ENCODE assay signal across 8 cellular contexts in genomic region chr10:26890956-26891355, GRCh38. TPM values are rescaled to one million over a fixed set of nuclear protein-coding genes. Genes with fewer than 3 reads are reported as not detected.
DNase-seq lines count a peak whose midpoint lies in the region; ATAC-seq, FAIRE-seq and TF ChIP-seq lines count a peak whose summit lies in the region.

No MANE protein-coding gene starts in this region.

- H3K4me2 ChIP-seq in DOHH2 (ENCODE audit: low read length): no peak overlapping the region
- no peak overlapping the region for H3K4me2 ChIP-seq in HepG2 (ENCODE audit: low read depth, low read length)

- DNase-seq in SJCRH30: peak; percentile 73 to 83
- peak; percentile 70 for DNase-seq in MCF 10A (ENCODE audit: unreplicated experiment)
- DNase-seq in HepG2 (ENCODE audit: low spot score): peak; percentile 72
- DNase-seq in RCC 7860 (ENCODE audit: low spot score): no peak

- H2AFZ ChIP-seq in HepG2 (ENCODE audit: low read length): no peak overlapping the region

- intact Hi-C loops in MCF 10A (cut with micrococcal nuclease): loop anchor here (1.0 kb wide), 1 partner anchor 469 kb away; no protein-coding TSS in a partner anchor
- intact Hi-C loops in HepG2 (cut with micrococcal nuclease; ENCODE audit: unreplicated experiment): loop anchor here (1.0 to 2.0 kb wide), 2 partner anchors 264 to 469 kb away; partner anchors contain the start of genes MASTL and YME1L1

- H3K27me3 Mint-ChIP-seq in MCF 10A (ENCODE audit: insufficient read depth, unreplicated experiment): no peaks in the 10 kb centered on the region
- H3K27me3 Mint-ChIP-seq in stimulated activated memory B cell treated with anti-CD40 and anti-IgM and Interleukin-4, amounts not matched to agents 10 μg/mL and 1 μg/mL and 100 μg/mL, for 72 hours: peaks cover 8% of the 10 kb centered on the region

- in situ Hi-C loops in HepG2 (cut with HindIII; ENCODE audit: extremely low pct_ligation_motif_present, low pct_unique_long_range_greater_than_20kb): loop anchor here (5.0 kb wide), 1 partner anchor 466 kb away; no protein-coding TSS in a partner anchor

- ATAC-seq in HepG2 (peak; percentile 82), HG03135 (IDR thresholded peaks at IDR 0.05; ENCODE audit: unreplicated experiment) (no peak)
- peak; percentile 44 for ATAC-seq in stimulated activated memory B cell treated with anti-CD40 and anti-IgM and Interleukin-4, amounts not matched to agents 10 μg/mL and 1 μg/mL and 100 μg/mL, for 72 hours

- H3K27me3 ChIP-seq in DOHH2 (ENCODE audit: control insufficient read depth, low read length) (no peaks in the 10 kb centered on the region), SJCRH30 (peaks cover 5% of the 10 kb centered on the region; the same call in 1 of the 2 replicates), HepG2 (ENCODE audit: control insufficient read depth in 1 of 2, insufficient read depth in 2 of 2, low read length in 2 of 2) (peaks cover 0 to 4% of the 10 kb centered on the region in 2 experiments; a peak in 1 of 5 replicates)

- no peak for TF ChIP-seq POLR2A in HepG2 (IDR thresholded peaks at IDR 0.05; ENCODE audit: insufficient read depth in 1 of 2, low read depth in 2 of 2, low read length in 2 of 2)

- peak; percentile 87 for TF ChIP-seq RAD21 in Ishikawa (IDR thresholded peaks at IDR 0.05; ENCODE audit: low read depth)
- peak; percentile 24; the same call in 1 of the 2 replicates for TF ChIP-seq RAD21 in HepG2 (CRISPR knock-in tag; IDR thresholded peaks at IDR 0.05)

- TF ChIP-seq EP300 in Ishikawa (IDR thresholded peaks at IDR 0.05; ENCODE audit: borderline replicate concordance): no peak
- TF ChIP-seq EP300 in HepG2 (IDR thresholded peaks at IDR 0.05; ENCODE audit: low read depth in 2 of 2, low read length in 2 of 2): no peak
- no peak for TF ChIP-seq EP300 in HepG2 (CRISPR knock-in tag; IDR thresholded peaks at IDR 0.05; ENCODE audit: borderline replicate concordance)

- CTCF ChIA-PET in MCF 10A (lab: Yijun Ruan, JAX) (interaction anchor here (0.6 to 1.9 kb wide), 8 partner anchors 9 to 1708 kb away, joined by 3 to 10 read pairs (median 4); no protein-coding TSS in a partner anchor), HepG2 (lab: Yijun Ruan, JAX; ENCODE audit: low intra/inter-chr PET ratio, low total read pairs) (interaction anchor here (2.0 kb wide), 1 partner anchor 470 kb away, joined by 20 read pairs; no protein-coding TSS in a partner anchor)

- H4K20me1 ChIP-seq in DOHH2 (ENCODE audit: control insufficient read depth, insufficient read depth, low read depth, low read length) (no peaks in the 10 kb centered on the region), HepG2 (ENCODE audit: insufficient read depth, low read length) (no peaks in the 10 kb centered on the region)

- 24% methylated on average over 5 of the region's 5 CpGs for WGBS in HepG2 (ENCODE audit: low lambda C conversion rate)

- H3K4me1 Mint-ChIP-seq in MCF 10A (ENCODE audit: insufficient read depth, unreplicated experiment): no peaks in the 10 kb centered on the region
- peaks cover 17% of the 10 kb centered on the region for H3K4me1 Mint-ChIP-seq in stimulated activated memory B cell treated with anti-CD40 and anti-IgM and Interleukin-4, amounts not matched to agents 10 μg/mL and 1 μg/mL and 100 μg/mL, for 72 hours

- H3K4me3 Mint-ChIP-seq in MCF 10A (ENCODE audit: unreplicated experiment): no peak overlapping the region
- no peak overlapping the region for H3K4me3 Mint-ChIP-seq in stimulated activated memory B cell treated with anti-CD40 and anti-IgM and Interleukin-4, amounts not matched to agents 10 μg/mL and 1 μg/mL and 100 μg/mL, for 72 hours

- H3F3A ChIP-seq in DOHH2 (ENCODE audit: control insufficient read depth, insufficient read depth): peaks cover 3% of the 10 kb centered on the region; the same call in 1 of the 2 replicates

- H3K4me1 ChIP-seq in DOHH2 (ENCODE audit: control insufficient read depth, low read length) (peaks cover 16% of the 10 kb centered on the region), SJCRH30 (no peaks in the 10 kb centered on the region), HepG2 (ENCODE audit: insufficient read depth, low read length) (no peaks in the 10 kb centered on the region)

- no peak overlapping the region for H3K9ac ChIP-seq in HepG2 (ENCODE audit: insufficient read depth, low read depth, low read length)

- H3K36me3 ChIP-seq in DOHH2 (ENCODE audit: control insufficient read depth, low read length) (no peaks in the 10 kb centered on the region), SJCRH30 (no peaks in the 10 kb centered on the region), HepG2 (replicated peaks in 1 of 2; ENCODE audit: control insufficient read depth in 1 of 2, insufficient read depth in 2 of 2, low read length in 2 of 2) (no peaks in the 10 kb centered on the region)

- no peaks in the 10 kb centered on the region; the same call in 1 of the 2 replicates for H3K9me3 ChIP-seq in DOHH2 (ENCODE audit: control insufficient read depth, insufficient read depth, low read length)
- no peaks in the 10 kb centered on the region for H3K9me3 ChIP-seq in SJCRH30 (replicated peaks)
- peaks cover 8% of the 10 kb centered on the region; the same call in 1 of the 2 replicates for H3K9me3 ChIP-seq in HepG2 (ENCODE audit: low read length)

- H3K27ac Mint-ChIP-seq in MCF 10A (ENCODE audit: low read depth, unreplicated experiment): no peak overlapping the region
- H3K27ac Mint-ChIP-seq in stimulated activated memory B cell treated with anti-CD40 and anti-IgM and Interleukin-4, amounts not matched to agents 10 μg/mL and 1 μg/mL and 100 μg/mL, for 72 hours: no peak overlapping the region

- no peaks in the 10 kb centered on the region for H3K79me2 ChIP-seq in DOHH2 (ENCODE audit: control insufficient read depth, low read length)
- no peaks in the 10 kb centered on the region for H3K79me2 ChIP-seq in HepG2 (ENCODE audit: insufficient read depth, low read length)

- POLR2A ChIA-PET in MCF 10A (lab: Yijun Ruan, JAX) (no interaction called here), HepG2 (lab: Yijun Ruan, JAX) (no interaction called here)

- H3K9me2 ChIP-seq in DOHH2 (replicated peaks; ENCODE audit: control insufficient read depth, low read length): no peaks in the 10 kb centered on the region

- H3K27ac ChIP-seq in DOHH2 (ENCODE audit: low read depth, low read length): no peak overlapping the region
- H3K27ac ChIP-seq in SJCRH30: no peak overlapping the region
- H3K27ac ChIP-seq in HepG2 (ENCODE audit: extremely low read length, insufficient read depth, low read length): no peak overlapping the region

- no peaks in the 10 kb centered on the region for H3K9me3 Mint-ChIP-seq in MCF 10A (ENCODE audit: unreplicated experiment)
- H3K9me3 Mint-ChIP-seq in stimulated activated memory B cell treated with anti-CD40 and anti-IgM and Interleukin-4, amounts not matched to agents 10 μg/mL and 1 μg/mL and 100 μg/mL, for 72 hours: peaks cover 2% of the 10 kb centered on the region

- BruUV-seq in MCF 10A (replicated peaks; lab: Mats Ljungman, UMichigan) (no TSS peak), HepG2 (replicated peaks; lab: Mats Ljungman, UMichigan) (no TSS peak)

- FAIRE-seq in HepG2 (lab: Jason Lieb, UNC): peak; percentile 87
- no peak for FAIRE-seq in RCC 7860 (lab: Jason Lieb, UNC)

- H3K4me3 ChIP-seq in DOHH2 (ENCODE audit: low read length): no peak overlapping the region
- H3K4me3 ChIP-seq in SJCRH30: no peak overlapping the region
- no peak overlapping the region for H3K4me3 ChIP-seq in HepG2 (replicated peaks in 1 of 3; ENCODE audit: insufficient read depth in 1 of 3, low read depth in 2 of 3, low read length in 3 of 3)

- no peaks in the 10 kb centered on the region for H3K36me3 Mint-ChIP-seq in MCF 10A (ENCODE audit: insufficient read depth, unreplicated experiment)
- no peaks in the 10 kb centered on the region for H3K36me3 Mint-ChIP-seq in stimulated activated memory B cell treated with anti-CD40 and anti-IgM and Interleukin-4, amounts not matched to agents 10 μg/mL and 1 μg/mL and 100 μg/mL, for 72 hours

- peak; percentile 78 for TF ChIP-seq CTCF in DOHH2 (IDR thresholded peaks at IDR 0.05; ENCODE audit: low read depth, low read length, poor library complexity, severe bottlenecking)
- peak; percentile 59 for TF ChIP-seq CTCF in MCF 10A (IDR thresholded peaks at IDR 0.05; ENCODE audit: unreplicated experiment)
- TF ChIP-seq CTCF in HepG2 (CRISPR knock-in tag; IDR thresholded peaks at IDR 0.05): peak; percentile 79

TF ChIP-seq in Ishikawa, 13 proteins besides CTCF, POLR2A, EP300 and RAD21 (continues in another document):
- no peak for TF ChIP-seq YY1 (IDR thresholded peaks at IDR 0.05; ENCODE audit: low read depth)
- TF ChIP-seq FOXM1 (IDR thresholded peaks at IDR 0.05; ENCODE audit: borderline replicate concordance, low read depth): no peak
- no peak for TF ChIP-seq CEBPB (IDR thresholded peaks at IDR 0.05)
- TF ChIP-seq ZBTB7A (IDR thresholded peaks at IDR 0.05; ENCODE audit: low read depth): no peak

TF ChIP-seq in HepG2, 621 proteins besides CTCF, POLR2A, EP300 and RAD21 (continues in another document):
- TF ChIP-seq TCF12 (IDR thresholded peaks at IDR 0.05) (no peak), TCF12 (CRISPR knock-in tag; IDR thresholded peaks at IDR 0.05) (no peak), SMC3 (IDR thresholded peaks at IDR 0.05; ENCODE audit: low read length) (peak; percentile 85), FOXA3 (CRISPR knock-in tag; IDR thresholded peaks at IDR 0.05) (no peak)

RNA-seq across cellular contexts. Expression of gene ABI1, which starts 30.2 kb away (rescaled TPM):
- total RNA-seq in SJCRH30 (2014; rRNA removed; shearing (Covaris generic)): 43.8 and 49.6 TPM in 2 replicates
- total RNA-seq in MCF 10A (2022) (43.0 and 53.0 TPM in 2 replicates), HepG2 (2016; rRNA removed; fragmentation: Illumina TruSeq; extraction: Trizol) (22.9 and 29.3 TPM in 2 replicates)
- 3.5 and 4.0 TPM in 2 replicates for total RNA-seq in HepG2 (2016; cell fraction: cytosol; rRNA removed; fragmentation: Illumina TruSeq; extraction: Trizol; ENCODE audit: low read depth)
- 23.9 and 24.7 TPM in 2 replicates for total RNA-seq in HepG2 (2016; cell fraction: insoluble cytoplasmic fraction; rRNA removed; fragmentation: Illumina TruSeq; extraction: Trizol)
- total RNA-seq in HepG2 (2016; cell fraction: membrane; rRNA removed; fragmentation: Illumina TruSeq; extraction: Trizol): 9.3 and 10.0 TPM in 2 replicates
- total RNA-seq in HepG2 (2016; cell fraction: nucleus; rRNA removed; fragmentation: Illumina TruSeq; extraction: Trizol): 18.3 and 20.7 TPM in 2 replicates
- 16.4 and 20.9 TPM in 2 replicates for polyA plus RNA-seq in HepG2 (2011; rRNA removed)
- polyA plus RNA-seq in HepG2 (2011; cell fraction: cytosol; rRNA removed): 13.4 and 17.1 TPM in 2 replicates
- 11.7 and 12.2 TPM in 2 replicates for polyA plus RNA-seq in HepG2 (2011; cell fraction: nucleus; rRNA removed)
- polyA plus RNA-seq in HepG2 (2012): 12.8 and 18.5 TPM in 2 replicates
- 1.3 TPM in 2 replicates for polyA plus RNA-seq in HepG2 (2016; cell fraction: cytosol; fragmentation: Illumina TruSeq; extraction: Trizol; ENCODE audit: low read depth)
- polyA plus RNA-seq in HepG2 (2016; cell fraction: insoluble cytoplasmic fraction; fragmentation: Illumina TruSeq; extraction: Trizol; ENCODE audit: low read depth): 28.5 and 28.8 TPM in 2 replicates
- 4.5 and 5.5 TPM in 2 replicates for polyA plus RNA-seq in HepG2 (2016; cell fraction: membrane; fragmentation: Illumina TruSeq; extraction: Trizol; ENCODE audit: low read depth)
- 18.6 and 19.8 TPM in 2 replicates for polyA plus RNA-seq in HepG2 (2016; cell fraction: nucleus; fragmentation: Illumina TruSeq; extraction: Trizol; ENCODE audit: insufficient read depth, low read depth)
- 13.8 and 16.1 TPM in 2 replicates for polyA minus RNA-seq in HepG2 (2011; rRNA and poly(A)+ RNA removed; ENCODE audit: low replicate concordance)
- polyA minus RNA-seq in HepG2 (2011; cell fraction: cytosol; rRNA and poly(A)+ RNA removed): 11.3 and 13.0 TPM in 2 replicates
- polyA minus RNA-seq in HepG2 (2011; cell fraction: nucleus; rRNA and poly(A)+ RNA removed): 37.5 and 44.6 TPM in 2 replicates
